ENCODE assay signal across 8 cellular contexts in the genomic region with DNA sequence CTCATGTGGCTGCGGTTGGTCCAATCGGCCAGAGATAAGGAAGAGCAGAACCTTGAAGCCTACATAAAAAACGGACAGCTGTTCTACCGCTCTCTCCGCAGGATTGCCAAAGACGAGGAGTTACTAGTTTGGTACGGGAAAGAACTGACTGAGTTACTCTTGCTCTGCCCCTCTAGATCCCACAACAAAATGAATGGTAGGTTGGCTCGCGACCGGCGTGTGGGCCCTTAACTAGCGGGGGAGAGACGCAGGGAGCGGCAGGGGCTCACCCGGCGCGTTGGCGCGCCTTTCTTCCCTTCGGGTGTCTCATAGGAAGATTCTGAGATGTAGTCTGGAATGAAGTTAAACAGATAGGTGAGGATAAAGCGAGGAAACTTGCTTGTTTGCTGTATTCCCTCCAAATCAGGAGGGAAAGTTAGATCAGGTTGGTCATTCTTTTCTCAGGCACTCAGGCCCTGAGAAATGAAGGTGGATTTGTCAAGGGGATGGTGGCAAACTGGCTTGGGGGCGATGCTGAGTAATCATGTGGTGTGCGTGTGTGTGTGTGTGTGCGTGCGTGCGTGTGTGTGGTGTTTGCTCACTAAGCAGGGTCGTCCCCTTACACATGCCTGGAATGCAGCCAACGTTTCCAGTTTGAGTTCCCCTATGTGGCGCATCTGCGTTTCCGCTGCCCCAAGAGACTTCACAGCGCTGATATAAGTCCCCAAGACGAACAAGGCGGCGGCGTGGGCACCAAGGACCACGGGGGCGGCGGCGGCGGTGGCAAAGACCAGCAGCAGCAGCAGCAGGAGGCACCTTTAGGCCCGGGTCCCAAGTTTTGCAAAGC. TPM values are rescaled to one million over a fixed set of nuclear protein-coding genes. Genes with fewer than 3 reads are reported as not detected.
A peak's percentile ranks its signal among the peaks of the same experiment; 100 is the strongest.
DNase-seq lines count a peak whose midpoint lies in the region; ATAC-seq, FAIRE-seq and TF ChIP-seq lines count a peak whose summit lies in the region.

No MANE protein-coding gene starts in this region.

- intact Hi-C loops in MCF 10A (cut with micrococcal nuclease): no loop called here

- H3K4me3 Mint-ChIP-seq in MCF 10A (ENCODE audit: unreplicated experiment): peak overlapping the region; percentile 62

- peak; percentile 65 for DNase-seq in T-helper 22 cell (ENCODE audit: low read depth)
- DNase-seq in MCF 10A (ENCODE audit: unreplicated experiment): no peak
- DNase-seq in left lobe of liver (ENCODE audit: low spot score): no peak
- DNase-seq in stimulated activated CD8-positive, alpha-beta memory T cell treated with anti-CD3 and anti-CD28 coated beads, Interleukin-4, amount 100 ng/mL, for 1 hour (ENCODE audit: low read depth in 2 of 2, low spot score in 1 of 2): peak; percentile 34 to 36
- no peak for DNase-seq in D721Med (ENCODE audit: insufficient read length, low spot score)
- DNase-seq in occipital lobe (lab: John Stamatoyannopoulos, UW): no peak

- FAIRE-seq in D721Med (lab: Jason Lieb, UNC): no peak

- POLR2A ChIA-PET in MCF 10A (lab: Yijun Ruan, JAX): interaction anchor here (0.6 kb wide), 1 partner anchor 746 kb away, joined by 3 read pairs; no protein-coding TSS in a partner anchor

- ATAC-seq in GM18909 (IDR thresholded peaks at IDR 0.05; ENCODE audit: poor library complexity, unreplicated experiment): peak; percentile 19
- ATAC-seq in HG03103 (IDR thresholded peaks at IDR 0.05; ENCODE audit: low read depth, unreplicated experiment): peak; percentile 6
- ATAC-seq in left lobe of liver: peak; percentile 6

- no peaks in the 10 kb centered on the region for H3K4me1 Mint-ChIP-seq in MCF 10A (ENCODE audit: insufficient read depth, unreplicated experiment)

- peaks cover 1% of the 10 kb centered on the region for H3K36me3 Mint-ChIP-seq in MCF 10A (ENCODE audit: insufficient read depth, unreplicated experiment)

- CTCF ChIA-PET in MCF 10A (lab: Yijun Ruan, JAX): no interaction called here

- no TSS peak for BruUV-seq in MCF 10A (replicated peaks; lab: Mats Ljungman, UMichigan)

- H3K27ac Mint-ChIP-seq in MCF 10A (ENCODE audit: low read depth, unreplicated experiment): no peak overlapping the region

- H3K9me3 Mint-ChIP-seq in MCF 10A (ENCODE audit: unreplicated experiment): no peaks in the 10 kb centered on the region

- no peak for TF ChIP-seq CTCF in MCF 10A (IDR thresholded peaks at IDR 0.05; ENCODE audit: unreplicated experiment)
- TF ChIP-seq CTCF in D721Med (IDR thresholded peaks at IDR 0.05; ENCODE audit: insufficient read depth, missing control alignments): no peak

- H3K27me3 Mint-ChIP-seq in MCF 10A (ENCODE audit: insufficient read depth, unreplicated experiment): no peaks in the 10 kb centered on the region

RNA-seq across cellular contexts. Expression of gene PRDM8, which starts 4.2 kb away (rescaled TPM):
- 4.8 and 4.9 TPM in 2 replicates for total RNA-seq in MCF 10A (2022)
- total RNA-seq in left lobe of liver: 0.28 TPM
- total RNA-seq in occipital lobe: 24.6 TPM

Comparison
In these comparisons a context has a peak if more than half of its experiments do, and no peak if none do; other contexts are left out.
1. DNase-seq: peak in T-helper 22 cell (single experiment) and stimulated activated CD8-positive, alpha-beta memory T cell treated with anti-CD3 and anti-CD28 coated beads, Interleukin-4, amount 100 ng/mL, for 1 hour (2 of 2); none in MCF 10A (single experiment), left lobe of liver (single experiment), D721Med (single experiment) and occipital lobe (single experiment).
2. Peak in every context shown above with its lines, with median percentiles within 50 percentile points of each other: ATAC-seq.